In genomic region chr15:100774044-100774443, GRCh38 we compare ENCODE assay signal across 5 cellular contexts.
A peak's percentile ranks its signal among the peaks of the same experiment; 100 is the strongest.
DNase-seq lines count a peak whose midpoint lies in the region; ATAC-seq and TF ChIP-seq lines count a peak whose summit lies in the region.
"Not testable (repeated sequence)": the region's sequence is repeated elsewhere in the genome, so short reads cannot be mapped to it uniquely, and the experiment has no call there.

No MANE protein-coding gene starts in this region.

- H3K9me3 Mint-ChIP-seq in activated CD4-positive, alpha-beta T cell treated with anti-CD3 and anti-CD28 coated beads, Interleukin-2, amount 10 ng/mL, durations not matched to agents 24 days and 14 days; chondrocyte (ENCODE audit: low read depth): not testable (repeated sequence)

- H3K4me3 Mint-ChIP-seq in activated CD4-positive, alpha-beta T cell treated with anti-CD3 and anti-CD28 coated beads, Interleukin-2, amount 10 ng/mL, durations not matched to agents 24 days and 14 days; chondrocyte (ENCODE audit: unreplicated experiment): not testable (repeated sequence)

- not testable (repeated sequence) for H3K27me3 Mint-ChIP-seq in activated CD4-positive, alpha-beta T cell treated with anti-CD3 and anti-CD28 coated beads, Interleukin-2, amount 10 ng/mL, durations not matched to agents 24 days and 14 days; chondrocyte (ENCODE audit: low read depth)

- not testable (repeated sequence) for ATAC-seq in upper lobe of right lung

- H3K27ac ChIP-seq in upper lobe of right lung: not testable (repeated sequence)

- not testable (repeated sequence) for H3K9me3 ChIP-seq in upper lobe of right lung

- H3K36me3 Mint-ChIP-seq in activated CD4-positive, alpha-beta T cell treated with anti-CD3 and anti-CD28 coated beads, Interleukin-2, amount 10 ng/mL, durations not matched to agents 24 days and 14 days (ENCODE audit: low read depth); chondrocyte (ENCODE audit: low read depth): not testable (repeated sequence)

- intact Hi-C loops in activated CD4-positive, alpha-beta T cell treated with anti-CD3 and anti-CD28 coated beads, Interleukin-2, amount 10 ng/mL, durations not matched to agents 24 days and 14 days (cut with micrococcal nuclease); posterior vena cava (cut with DNase I); upper lobe of right lung (cut with DNase I): not testable (repeated sequence)

- not testable (repeated sequence) for H3K4me3 ChIP-seq in upper lobe of right lung

- not testable (repeated sequence) for H3K36me3 ChIP-seq in upper lobe of right lung

- H3K27me3 ChIP-seq in upper lobe of right lung: not testable (repeated sequence)

- not testable (repeated sequence) for TF ChIP-seq CTCF in chondrocyte (IDR thresholded peaks at IDR 0.05); upper lobe of right lung (IDR thresholded peaks at IDR 0.05)

- not testable (repeated sequence) for H3K4me1 ChIP-seq in upper lobe of right lung

- not testable (repeated sequence) for H3K4me1 Mint-ChIP-seq in activated CD4-positive, alpha-beta T cell treated with anti-CD3 and anti-CD28 coated beads, Interleukin-2, amount 10 ng/mL, durations not matched to agents 24 days and 14 days; chondrocyte (ENCODE audit: low read depth)

- H3K27ac Mint-ChIP-seq in activated CD4-positive, alpha-beta T cell treated with anti-CD3 and anti-CD28 coated beads, Interleukin-2, amount 10 ng/mL, durations not matched to agents 24 days and 14 days; chondrocyte (ENCODE audit: unreplicated experiment): not testable (repeated sequence)

- peak; percentile 35 for DNase-seq in activated CD4-positive, alpha-beta T cell treated with anti-CD3 and anti-CD28 coated beads, Interleukin-2, amount 10 ng/mL, durations not matched to agents 24 days and 14 days
- DNase-seq in chondrocyte (ENCODE audit: low spot score) (peak; percentile 70), mesenteric fat pad (ENCODE audit: low spot score) (peak; percentile 57), posterior vena cava (ENCODE audit: low spot score) (peak; percentile 67), upper lobe of right lung (peak; percentile 53)
